ENCODE assay signal across 8 cellular contexts in genomic region chr5:43017438-43017820, GRCh38. TPM values are rescaled to one million over a fixed set of nuclear protein-coding genes. Genes with fewer than 3 reads are reported as not detected.
DNase-seq lines count a peak whose midpoint lies in the region; ATAC-seq and TF ChIP-seq lines count a peak whose summit lies in the region.

No MANE protein-coding gene starts in this region.

- no peaks in the 10 kb centered on the region; the same call in 1 of the 3 replicates for H3K9me3 Mint-ChIP-seq in GM23338
- no peaks in the 10 kb centered on the region for H3K9me3 Mint-ChIP-seq in brain

- H3K27me3 ChIP-seq in BLaER1 (no peaks in the 10 kb centered on the region), GM23338 (ENCODE audit: insufficient read depth) (peaks cover 100% of the 10 kb centered on the region), OCI-LY1 (ENCODE audit: insufficient read depth, low read length) (no peaks in the 10 kb centered on the region)

- H3K36me3 Mint-ChIP-seq in GM23338 (ENCODE audit: low read depth) (no peaks in the 10 kb centered on the region), brain (no peaks in the 10 kb centered on the region)

- H3K4me1 Mint-ChIP-seq in GM23338: peaks cover 46% of the 10 kb centered on the region
- H3K4me1 Mint-ChIP-seq in brain: peaks cover 38% of the 10 kb centered on the region

- H3K27ac Mint-ChIP-seq in GM23338 (no peak overlapping the region), brain (peak overlapping the region; percentile 84 to 100 (median 96))

- peak overlapping the region; percentile 93; the same call in 1 of the 2 replicates for H2AFZ ChIP-seq in GM23338
- H2AFZ ChIP-seq in OCI-LY1 (ENCODE audit: low read length): no peak overlapping the region

- H3K4me1 ChIP-seq in BLaER1: peaks cover 36% of the 10 kb centered on the region
- H3K4me1 ChIP-seq in GM23338 (ENCODE audit: insufficient read depth): peaks cover 49% of the 10 kb centered on the region
- H3K4me1 ChIP-seq in OCI-LY1 (ENCODE audit: insufficient read depth, low read length, severe bottlenecking): peaks cover 24% of the 10 kb centered on the region

- H3K9ac ChIP-seq in BLaER1 (peak overlapping the region; percentile 89), OCI-LY1 (ENCODE audit: low read length) (peak overlapping the region; percentile 67)

- peaks cover 91% of the 10 kb centered on the region for H3K27me3 Mint-ChIP-seq in GM23338 (ENCODE audit: insufficient read depth, low read depth, poor library complexity)
- peaks cover 100% of the 10 kb centered on the region for H3K27me3 Mint-ChIP-seq in brain

- DNase-seq in GM23338 (ENCODE audit: low spot score) (no peak), kidney tubule cell (ENCODE audit: low spot score) (peak; percentile 30), DMS79 (lab: John Stamatoyannopoulos, UW) (no peak)
- peak; percentile 23 for DNase-seq in stimulated activated naive CD4-positive, alpha-beta T cell treated with Interleukin-2 at 50 U/mL for 16 hours (lab: John Stamatoyannopoulos, UW)

- H3K36me3 ChIP-seq in BLaER1 (no peaks in the 10 kb centered on the region), GM23338 (ENCODE audit: insufficient read depth) (no peaks in the 10 kb centered on the region), OCI-LY1 (ENCODE audit: insufficient read depth, low read length) (no peaks in the 10 kb centered on the region)

- H3K27ac ChIP-seq in BLaER1 (peak overlapping the region; percentile 93), GM23338 (ENCODE audit: low read depth) (no peak overlapping the region), OCI-LY1 (ENCODE audit: low read depth, low read length, poor library complexity, severe bottlenecking) (peak overlapping the region; percentile 78)

- ATAC-seq in GM23338: peak; percentile 62
- no peak for ATAC-seq in activated CD4-positive, CD25-positive, alpha-beta regulatory T cell treated with anti-CD3 and anti-CD28 coated beads, Interleukin-2, amount 50 U/mL, for 24 hours

- H3K79me2 ChIP-seq in GM23338 (replicated peaks; ENCODE audit: insufficient read depth) (no peaks in the 10 kb centered on the region), OCI-LY1 (ENCODE audit: insufficient read depth, low read length) (no peaks in the 10 kb centered on the region)

- peaks cover 20% of the 10 kb centered on the region for H3F3A ChIP-seq in GM23338 (replicated peaks; ENCODE audit: low read depth)
- no peaks in the 10 kb centered on the region for H3F3A ChIP-seq in OCI-LY1 (ENCODE audit: insufficient read depth, low read length)

- no peaks in the 10 kb centered on the region for H4K20me1 ChIP-seq in BLaER1
- H4K20me1 ChIP-seq in GM23338 (replicated peaks; ENCODE audit: insufficient read depth): peaks cover 18% of the 10 kb centered on the region
- H4K20me1 ChIP-seq in OCI-LY1 (ENCODE audit: insufficient read depth, low read length): no peaks in the 10 kb centered on the region

- peak overlapping the region; percentile 83 for H3K4me2 ChIP-seq in BLaER1
- peak overlapping the region; percentile 94 for H3K4me2 ChIP-seq in GM23338
- H3K4me2 ChIP-seq in OCI-LY1 (ENCODE audit: low read length): peak overlapping the region; percentile 78

- H3K4me3 Mint-ChIP-seq in GM23338: peak overlapping the region; percentile 79
- H3K4me3 Mint-ChIP-seq in brain: peak overlapping the region; percentile 92 to 97 (median 94)

- H3K4me3 ChIP-seq in BLaER1: peak overlapping the region; percentile 75
- H3K4me3 ChIP-seq in GM23338: peak overlapping the region; percentile 66
- peak overlapping the region; percentile 70 for H3K4me3 ChIP-seq in OCI-LY1 (ENCODE audit: low read depth, low read length, poor library complexity, severe bottlenecking)

- TF ChIP-seq CTCF in GM23338 (conservative IDR thresholded peaks at IDR 0.05; ENCODE audit: low read depth in 2 of 2): no peak
- TF ChIP-seq CTCF in OCI-LY1 (IDR thresholded peaks at IDR 0.05; ENCODE audit: low read length): no peak
- TF ChIP-seq CTCF in brain (conservative IDR thresholded peaks at IDR 0.05): no peak

- no peaks in the 10 kb centered on the region for H3K9me3 ChIP-seq in BLaER1
- no peaks in the 10 kb centered on the region for H3K9me3 ChIP-seq in OCI-LY1 (ENCODE audit: low read length)

- H3K9me2 ChIP-seq in GM23338 (ENCODE audit: insufficient read depth): no peaks in the 10 kb centered on the region
- H3K9me2 ChIP-seq in OCI-LY1 (ENCODE audit: low read depth, low read length): no peaks in the 10 kb centered on the region

TF ChIP-seq in GM23338, 12 proteins besides CTCF, POLR2A, EP300 and RAD21:
- TF ChIP-seq EZH2phosphoT487 (IDR thresholded peaks at IDR 0.05; ENCODE audit: unreplicated experiment) (no peak), EZH2 (IDR thresholded peaks at IDR 0.05; ENCODE audit: low read depth, unreplicated experiment) (peak; percentile 39), NANOG (IDR thresholded peaks at IDR 0.05; ENCODE audit: borderline replicate concordance) (no peak), ZNF114 (CRISPR knock-in tag; IDR thresholded peaks at IDR 0.05) (no peak), ZNF331 (CRISPR knock-in tag; IDR thresholded peaks at IDR 0.05; ENCODE audit: low read depth) (no peak), STAT1 (IDR thresholded peaks at IDR 0.05; ENCODE audit: unreplicated experiment) (no peak)
- TF ChIP-seq, protein P1, sequence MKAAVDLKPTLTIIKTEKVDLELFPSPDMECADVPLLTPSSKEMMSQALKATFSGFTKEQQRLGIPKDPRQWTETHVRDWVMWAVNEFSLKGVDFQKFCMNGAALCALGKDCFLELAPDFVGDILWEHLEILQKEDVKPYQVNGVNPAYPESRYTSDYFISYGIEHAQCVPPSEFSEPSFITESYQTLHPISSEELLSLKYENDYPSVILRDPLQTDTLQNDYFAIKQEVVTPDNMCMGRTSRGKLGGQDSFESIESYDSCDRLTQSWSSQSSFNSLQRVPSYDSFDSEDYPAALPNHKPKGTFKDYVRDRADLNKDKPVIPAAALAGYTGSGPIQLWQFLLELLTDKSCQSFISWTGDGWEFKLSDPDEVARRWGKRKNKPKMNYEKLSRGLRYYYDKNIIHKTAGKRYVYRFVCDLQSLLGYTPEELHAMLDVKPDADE (IDR thresholded peaks at IDR 0.05): no peak

RNA-seq across cellular contexts. Expression of gene ANXA2R, which starts 22.7 kb away (rescaled TPM):
- total RNA-seq in GM23338 (2014; rRNA removed; shearing (Covaris generic)): 0.21 TPM in 1 of 2 replicates, not detected in the other
- not detected in 2 replicates for polyA plus RNA-seq in GM23338 (2016; fragmentation: Nextera tagmentation; extraction: Ambion mirVana)
- 10.2 TPM for polyA plus RNA-seq in brain (ENCODE audit: insufficient read depth, low read depth, low replicate concordance)

Comparison
In these comparisons a context has a peak if more than half of its experiments do, and no peak if none do; other contexts are left out.
1. DNase-seq: peak in kidney tubule cell (single experiment) and stimulated activated naive CD4-positive, alpha-beta T cell treated with Interleukin-2 at 50 U/mL for 16 hours (single experiment); none in GM23338 (single experiment) and DMS79 (single experiment).
2. RNA of gene ANXA2R, which starts 22.7 kb away (polyA plus RNA-seq): 10.2 TPM in brain (single experiment); not detected in GM23338; every median in the first group is over 10 times any median in the second.
3. Peak in every context shown above with its lines, with median percentiles within 50 percentile points of each other: H3K4me2 ChIP-seq and H3K4me3 ChIP-seq.